ENCODE assay signal across 1 cellular context in the genomic region with DNA sequence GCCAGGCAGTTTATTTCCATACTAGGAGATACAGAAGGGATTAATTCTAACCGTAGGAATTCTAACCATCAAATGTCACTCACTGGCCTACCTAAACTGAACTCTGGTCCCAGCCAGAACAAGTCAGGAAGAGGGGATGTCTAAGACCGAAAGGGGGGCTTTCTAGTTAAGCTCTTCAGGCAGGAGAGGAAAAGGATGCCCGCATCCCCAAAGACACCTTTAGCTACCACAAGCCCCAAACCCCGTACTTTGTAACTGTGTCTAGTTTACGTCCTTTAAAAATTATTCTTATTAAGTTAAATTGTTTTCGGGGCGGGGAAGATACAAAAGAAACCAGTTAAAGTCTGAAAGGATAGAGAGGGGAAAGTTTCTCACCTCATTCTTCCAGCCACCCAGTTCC.
TF ChIP-seq lines count a peak whose summit lies in the region.

No MANE protein-coding gene starts in this region.

TF ChIP-seq in GM12878, 131 proteins besides CTCF, POLR2A, EP300 and RAD21:
- TF ChIP-seq, protein P1, sequence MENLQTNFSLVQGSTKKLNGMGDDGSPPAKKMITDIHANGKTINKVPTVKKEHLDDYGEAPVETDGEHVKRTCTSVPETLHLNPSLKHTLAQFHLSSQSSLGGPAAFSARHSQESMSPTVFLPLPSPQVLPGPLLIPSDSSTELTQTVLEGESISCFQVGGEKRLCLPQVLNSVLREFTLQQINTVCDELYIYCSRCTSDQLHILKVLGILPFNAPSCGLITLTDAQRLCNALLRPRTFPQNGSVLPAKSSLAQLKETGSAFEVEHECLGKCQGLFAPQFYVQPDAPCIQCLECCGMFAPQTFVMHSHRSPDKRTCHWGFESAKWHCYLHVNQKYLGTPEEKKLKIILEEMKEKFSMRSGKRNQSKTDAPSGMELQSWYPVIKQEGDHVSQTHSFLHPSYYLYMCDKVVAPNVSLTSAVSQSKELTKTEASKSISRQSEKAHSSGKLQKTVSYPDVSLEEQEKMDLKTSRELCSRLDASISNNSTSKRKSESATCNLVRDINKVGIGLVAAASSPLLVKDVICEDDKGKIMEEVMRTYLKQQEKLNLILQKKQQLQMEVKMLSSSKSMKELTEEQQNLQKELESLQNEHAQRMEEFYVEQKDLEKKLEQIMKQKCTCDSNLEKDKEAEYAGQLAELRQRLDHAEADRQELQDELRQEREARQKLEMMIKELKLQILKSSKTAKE (IDR thresholded peaks at IDR 0.05; ENCODE audit: low read depth, poor library complexity, severe bottlenecking): no peak
- TF ChIP-seq PRDM15 (CRISPR knock-in tag; IDR thresholded peaks at IDR 0.05): no peak
- TF ChIP-seq PML (IDR thresholded peaks at IDR 0.05; ENCODE audit: low read length): no peak
- no peak for TF ChIP-seq CHD2 (IDR thresholded peaks at IDR 0.05; ENCODE audit: borderline replicate concordance, low read depth, low read length)
- no peak for TF ChIP-seq SMC3 (IDR thresholded peaks at IDR 0.05; ENCODE audit: borderline replicate concordance, low read length)
- no peak for TF ChIP-seq CREM (IDR thresholded peaks at IDR 0.05; ENCODE audit: low read depth)
TF ChIP-seq in GM12878: peak in this region for 0.
